In genomic region chr7:28407643-28408042, GRCh38 we compare ENCODE assay signal across 11 cellular contexts. TPM values are rescaled to one million over a fixed set of nuclear protein-coding genes. Genes with fewer than 3 reads are reported as not detected.
DNase-seq lines count a peak whose midpoint lies in the region; ATAC-seq and TF ChIP-seq lines count a peak whose summit lies in the region.
"Had no signal": no experiment of that assay in that cellular context is flagged by ENCODE, and none has a peak within 500 bp of the region (broad histone marks: within the 10 kb centered on the region; RNA-seq: fewer than 3 reads in every experiment).

No MANE protein-coding gene starts in this region.

- no peak overlapping the region for H3K9ac ChIP-seq in adipocyte (ENCODE audit: low read length)

- TF ChIP-seq CTCF in foreskin fibroblast (IDR thresholded peaks at IDR 0.05; ENCODE audit: low read depth, low read length) (no peak), stomach (IDR thresholded peaks at IDR 0.05) (no peak), spleen (IDR thresholded peaks at IDR 0.05 in 8 of 11, conservative IDR thresholded peaks at IDR 0.05 in 3 of 11) (no peak)

- peaks cover 34% of the 10 kb centered on the region for H3K4me1 ChIP-seq in adipocyte (ENCODE audit: control insufficient read depth, insufficient read depth, low read length)
- H3K4me1 ChIP-seq in stomach: peaks cover 18 to 49% (median 32%) of the 10 kb centered on the region in 4 donors
- peaks cover 19 to 35% (median 29%) of the 10 kb centered on the region in 6 donors for H3K4me1 ChIP-seq in spleen

- WGBS in stomach, 5 donors: 31 to 72% (median 65%) methylated on average over 2 of the region's 2 CpGs
- 76 to 86% (median 79%) methylated on average over 2 of the region's 2 CpGs for WGBS in spleen, 5 donors

- H3K27ac ChIP-seq in stomach (peak overlapping the region; percentile 43 to 91 (median 81)), spleen (no peak overlapping the region)

- H3K9me3 ChIP-seq in adipocyte (ENCODE audit: control insufficient read depth, low read length) (no peaks in the 10 kb centered on the region), stomach (no peaks in the 10 kb centered on the region), spleen (no peaks in the 10 kb centered on the region)

- H3K9me3 Mint-ChIP-seq in stimulated activated effector memory CD8-positive, alpha-beta T cell treated with anti-CD3 and anti-CD28 coated beads, Interleukin-12 subunit alpha, Interleukin-12 subunit beta, amount 100 ng/mL, for 72 hours: no peaks in the 10 kb centered on the region

- no peak for TF ChIP-seq POLR2A in stomach (IDR thresholded peaks at IDR 0.05)
- no peak for TF ChIP-seq POLR2A in spleen (IDR thresholded peaks at IDR 0.05)

- H3K36me3 Mint-ChIP-seq in stimulated activated effector memory CD8-positive, alpha-beta T cell treated with anti-CD3 and anti-CD28 coated beads, Interleukin-12 subunit alpha, Interleukin-12 subunit beta, amount 100 ng/mL, for 72 hours: peaks cover 6% of the 10 kb centered on the region
- H3K36me3 Mint-ChIP-seq: activated CD8-positive, alpha-beta memory T cell treated with anti-CD3 and anti-CD28 coated beads, Interleukin-2, amount 10 ng/mL, durations not matched to agents 7 days and 5 days had no signal

- H3K36me3 ChIP-seq in adipocyte (ENCODE audit: control insufficient read depth, insufficient read depth, low read length, severe bottlenecking) (no peaks in the 10 kb centered on the region), stomach (no peaks in the 10 kb centered on the region), spleen (no peaks in the 10 kb centered on the region)

- no peak for TF ChIP-seq EP300 in stomach (IDR thresholded peaks at IDR 0.05)

- no peak for ATAC-seq in stimulated activated effector memory CD8-positive, alpha-beta T cell treated with anti-CD3 and anti-CD28 coated beads, Interleukin-12 subunit alpha, Interleukin-12 subunit beta, amount 100 ng/mL, for 72 hours
- ATAC-seq in GM19324 (IDR thresholded peaks at IDR 0.05; ENCODE audit: low FRiP score, unreplicated experiment): no peak
- ATAC-seq: activated CD8-positive, alpha-beta memory T cell treated with anti-CD3 and anti-CD28 coated beads, Interleukin-2, amount 10 ng/mL, durations not matched to agents 7 days and 5 days; left colon had no signal

- H3K4me1 Mint-ChIP-seq in stimulated activated effector memory CD8-positive, alpha-beta T cell treated with anti-CD3 and anti-CD28 coated beads, Interleukin-12 subunit alpha, Interleukin-12 subunit beta, amount 100 ng/mL, for 72 hours: peaks cover 28% of the 10 kb centered on the region

- DNase-seq in GM04504 (ENCODE audit: low read depth) (peak; percentile 17), adipocyte (ENCODE audit: low read depth) (peak; percentile 92), foreskin fibroblast (peak; percentile 69 to 86), stomach (no peak), spleen (no peak), NCI-H2107 (lab: John Stamatoyannopoulos, UW) (no peak)
- no peak for DNase-seq in stimulated activated effector memory CD8-positive, alpha-beta T cell treated with anti-CD3 and anti-CD28 coated beads, Interleukin-12 subunit alpha, Interleukin-12 subunit beta, amount 100 ng/mL, for 72 hours (ENCODE audit: low spot score in 2 of 2)
- DNase-seq: activated CD8-positive, alpha-beta memory T cell treated with anti-CD3 and anti-CD28 coated beads, Interleukin-2, amount 10 ng/mL, durations not matched to agents 7 days and 5 days; NCI-H2029 had no signal

- no peak overlapping the region for H3K4me3 Mint-ChIP-seq in stimulated activated effector memory CD8-positive, alpha-beta T cell treated with anti-CD3 and anti-CD28 coated beads, Interleukin-12 subunit alpha, Interleukin-12 subunit beta, amount 100 ng/mL, for 72 hours
- H3K4me3 Mint-ChIP-seq: activated CD8-positive, alpha-beta memory T cell treated with anti-CD3 and anti-CD28 coated beads, Interleukin-2, amount 10 ng/mL, durations not matched to agents 7 days and 5 days had no signal

- intact Hi-C loops in stomach (cut with DNase I; ENCODE audit: low total_unique reads): no loop called here
- intact Hi-C loops in spleen (cut with DNase I; ENCODE audit: low total_unique reads): no loop called here

- H3K27me3 ChIP-seq in adipocyte (replicated peaks; ENCODE audit: control insufficient read depth, insufficient read depth, low read length): no peaks in the 10 kb centered on the region
- peaks cover 0 to 64% (median 45%) of the 10 kb centered on the region in 3 donors for H3K27me3 ChIP-seq in stomach
- peaks cover 0 to 67% (median 49%) of the 10 kb centered on the region in 7 donors for H3K27me3 ChIP-seq in spleen (replicated peaks in 1 of 7)

- H3K4me3 ChIP-seq in adipocyte (ENCODE audit: low read length): no peak overlapping the region
- no peak overlapping the region for H3K4me3 ChIP-seq in foreskin fibroblast (ENCODE audit: low read depth in 1 of 2, low read length in 2 of 2)
- H3K4me3 ChIP-seq in stomach: no peak overlapping the region
- no peak overlapping the region for H3K4me3 ChIP-seq in spleen

- no peak overlapping the region for H3K27ac Mint-ChIP-seq in stimulated activated effector memory CD8-positive, alpha-beta T cell treated with anti-CD3 and anti-CD28 coated beads, Interleukin-12 subunit alpha, Interleukin-12 subunit beta, amount 100 ng/mL, for 72 hours
- H3K27ac Mint-ChIP-seq: activated CD8-positive, alpha-beta memory T cell treated with anti-CD3 and anti-CD28 coated beads, Interleukin-2, amount 10 ng/mL, durations not matched to agents 7 days and 5 days had no signal

RNA-seq across cellular contexts. Expression of gene CREB5, which starts 4.7 kb away (rescaled TPM):
- 10 to 100 TPM in 2 of 5 donors, 1 to 10 TPM in 1, under 1 TPM in 1, not detected in 1; 0.89 to 30.3 (median 7.3) TPM for total RNA-seq in stomach
- 1 to 10 TPM in 2 of 3 donors, under 1 TPM in 1; 0.68 to 3.8 (median 1.5) TPM for polyA plus RNA-seq in stomach
- total RNA-seq in spleen: 10 to 100 TPM; 20.7 to 56.8 (median 28.8) TPM
- 1 to 10 TPM in 2 of 3 donors, under 1 TPM in 1; 0.88 to 4.1 (median 2.0) TPM for polyA plus RNA-seq in spleen
- total RNA-seq: activated CD8-positive, alpha-beta memory T cell treated with anti-CD3 and anti-CD28 coated beads, Interleukin-2, amount 10 ng/mL, durations not matched to agents 7 days and 5 days had no signal

Comparison
In these comparisons a context has a peak if more than half of its experiments do, and no peak if none do; other contexts are left out.
1. DNase-seq: peak in GM04504 (single experiment), adipocyte (single experiment) and foreskin fibroblast (2 of 2); none in stomach (single experiment), spleen (single experiment), stimulated activated effector memory CD8-positive, alpha-beta T cell treated with anti-CD3 and anti-CD28 coated beads, Interleukin-12 subunit alpha, Interleukin-12 subunit beta, amount 100 ng/mL, for 72 hours (0 of 2) and NCI-H2107 (single experiment).
2. H3K27ac ChIP-seq: peak in stomach (5 of 5); none in spleen (0 of 8).